Comparison of ENCODE assay signal across 38 cellular contexts in genomic region chr5:167269146-167269545, GRCh38.
"Had no signal": no experiment of that assay in that cellular context is flagged by ENCODE, and none has a peak within 500 bp of the region (broad histone marks: within the 10 kb centered on the region; RNA-seq: fewer than 3 reads in every experiment).

No MANE protein-coding gene starts in this region.

- H3K27me3 ChIP-seq: adrenal gland, ascending aorta, breast epithelium, cardiac muscle cell, esophagus muscularis mucosa, gastrocnemius medialis, heart left ventricle had no signal

- DNase-seq: activated CD4-positive, alpha-beta memory T cell treated with anti-CD3 and anti-CD28 coated beads for 36 hours; activated CD4-positive, alpha-beta T cell treated with anti-CD3 and anti-CD28 coated beads for 36 hours; activated CD4-positive, alpha-beta T cell treated with anti-CD3 and anti-CD28 coated beads, Interleukin-2, amount 10 ng/mL, durations not matched to agents 24 days and 14 days; activated CD4-positive, CD25-positive, alpha-beta regulatory T cell; activated CD4-positive, CD25-positive, alpha-beta regulatory T cell treated with anti-CD3 and anti-CD28 coated beads, Interleukin-2, amount 50 U/mL, for 72 hours; activated CD8-positive, alpha-beta memory T cell treated with anti-CD3 and anti-CD28 coated beads, Interleukin-2, amount 10 ng/mL, durations not matched to agents 7 days and 5 days; activated CD8-positive, alpha-beta memory T cell treated with anti-CD3 and anti-CD28 coated beads, Interleukin-2, amount 50 U/mL, for 4 hours; activated CD8-positive, alpha-beta T cell treated with anti-CD3 and anti-CD28 coated beads, Interleukin-2, amount 10 ng/mL, durations not matched to agents 7 days and 5 days; activated effector memory CD4-positive, alpha-beta T cell treated with anti-CD3 and anti-CD28 coated beads, Interleukin-2, amount 50 U/mL, for 16 hours; activated naive CD4-positive, alpha-beta T cell treated with anti-CD3 and anti-CD28 coated beads for 36 hours; activated naive CD8-positive, alpha-beta T cell treated with anti-CD3 and anti-CD28 coated beads for 36 hours; activated naive CD8-positive, alpha-beta T cell treated with anti-CD3 and anti-CD28 coated beads, Interleukin-2, amount 50 U/mL, for 24 hours; activated T-cell treated with anti-CD3 and anti-CD28 coated beads, Interleukin-2, amount 50 U/mL, for 1 hour; activated T-cell treated with anti-CD3 and anti-CD28 coated beads, Interleukin-2, amount 50 U/mL, for 48 hours; adrenal gland; amygdala; central memory CD4-positive, alpha-beta T cell; cortex of kidney; dermis blood vessel endothelial cell; effector CD4-positive, alpha-beta T cell; effector memory CD8-positive, alpha-beta T cell; erythroblast; foreskin fibroblast; gastrocnemius medialis; glutamatergic neuron; heart left ventricle; T-helper 1 cell; T-helper 17 cell; T1000 had no signal

- H3K9me3 Mint-ChIP-seq: activated naive CD8-positive, alpha-beta T cell treated with anti-CD3 and anti-CD28 coated beads for 36 hours; activated T-helper 2 cell treated with anti-CD3 and anti-CD28 coated beads, Interferon-gamma antibody, Interleukin-2, Interleukin-4, amounts not matched to agents 10 μg/mL and 5 μg/mL and 100 μg/mL, durations not matched to agents 14 hours and 24 hours and 36 hours; brain had no signal

- H3K4me3 Mint-ChIP-seq: activated CD4-positive, alpha-beta memory T cell treated with anti-CD3 and anti-CD28 coated beads for 36 hours; activated CD4-positive, alpha-beta T cell treated with anti-CD3 and anti-CD28 coated beads for 36 hours; activated CD4-positive, alpha-beta T cell treated with anti-CD3 and anti-CD28 coated beads, Interleukin-2, amount 10 ng/mL, durations not matched to agents 24 days and 14 days; activated CD8-positive, alpha-beta memory T cell treated with anti-CD3 and anti-CD28 coated beads, Interleukin-2, amount 10 ng/mL, durations not matched to agents 7 days and 5 days; activated CD8-positive, alpha-beta T cell treated with anti-CD3 and anti-CD28 coated beads, Interleukin-2, amount 10 ng/mL, durations not matched to agents 7 days and 5 days; activated naive CD4-positive, alpha-beta T cell treated with anti-CD3 and anti-CD28 coated beads for 36 hours; activated naive CD4-positive, alpha-beta T cell treated with anti-CD3 and anti-CD28 coated beads, Interleukin-2, amount 50 U/mL, for 24 hours; activated naive CD8-positive, alpha-beta T cell treated with anti-CD3 and anti-CD28 coated beads for 36 hours; activated naive CD8-positive, alpha-beta T cell treated with anti-CD3 and anti-CD28 coated beads, Interleukin-2, amount 50 U/mL, for 24 hours; activated T-helper 1 cell treated with anti-CD3 and anti-CD28 coated beads, Interleukin-12 subunit alpha, Interleukin-12 subunit beta, Interleukin-2, Interleukin-4 antibody, amounts not matched to agents 30 ng/mL and 10 ng/mL and 1 ng/mL, durations not matched to agents 14 hours and 24 hours and 36 hours; brain; effector memory CD8-positive, alpha-beta T cell; T-helper 17 cell; T-helper 2 cell treated with Interferon-gamma antibody and Interleukin-4, amounts not matched to agents 5 μg/mL and 100 μg/mL, for 36 hours had no signal

- H3K36me3 ChIP-seq: adrenal gland, ascending aorta, breast epithelium, cardiac muscle cell, esophagus muscularis mucosa, gastrocnemius medialis, heart left ventricle had no signal

- H3K27ac ChIP-seq: adrenal gland, ascending aorta, breast epithelium, cardiac muscle cell, esophagus muscularis mucosa, gastrocnemius medialis, heart left ventricle had no signal

- H3K27me3 Mint-ChIP-seq: activated CD4-positive, alpha-beta memory T cell treated with anti-CD3 and anti-CD28 coated beads for 36 hours; activated CD4-positive, alpha-beta T cell treated with anti-CD3 and anti-CD28 coated beads for 36 hours; activated CD4-positive, alpha-beta T cell treated with anti-CD3 and anti-CD28 coated beads, Interleukin-2, amount 10 ng/mL, durations not matched to agents 24 days and 14 days; activated CD8-positive, alpha-beta memory T cell treated with anti-CD3 and anti-CD28 coated beads, Interleukin-2, amount 10 ng/mL, durations not matched to agents 7 days and 5 days; activated naive CD4-positive, alpha-beta T cell treated with anti-CD3 and anti-CD28 coated beads, Interleukin-2, amount 50 U/mL, for 24 hours; activated naive CD8-positive, alpha-beta T cell treated with anti-CD3 and anti-CD28 coated beads for 36 hours; activated naive CD8-positive, alpha-beta T cell treated with anti-CD3 and anti-CD28 coated beads, Interleukin-2, amount 50 U/mL, for 24 hours; brain; effector memory CD8-positive, alpha-beta T cell; T-helper 17 cell had no signal

- H3K4me3 ChIP-seq: adrenal gland, ascending aorta, breast epithelium, cardiac muscle cell, esophagus muscularis mucosa, gastrocnemius medialis, heart left ventricle had no signal

- H3K36me3 Mint-ChIP-seq: activated CD4-positive, alpha-beta memory T cell treated with anti-CD3 and anti-CD28 coated beads for 36 hours; activated CD8-positive, alpha-beta memory T cell treated with anti-CD3 and anti-CD28 coated beads, Interleukin-2, amount 10 ng/mL, durations not matched to agents 7 days and 5 days; activated naive CD4-positive, alpha-beta T cell treated with anti-CD3 and anti-CD28 coated beads, Interleukin-2, amount 50 U/mL, for 24 hours; activated naive CD8-positive, alpha-beta T cell treated with anti-CD3 and anti-CD28 coated beads for 36 hours; brain had no signal

- ATAC-seq: activated CD4-positive, alpha-beta T cell treated with anti-CD3 and anti-CD28 coated beads for 36 hours; activated CD8-positive, alpha-beta memory T cell treated with anti-CD3 and anti-CD28 coated beads, Interleukin-2, amount 10 ng/mL, durations not matched to agents 7 days and 5 days; activated CD8-positive, alpha-beta T cell treated with anti-CD3 and anti-CD28 coated beads, Interleukin-2, amount 10 ng/mL, durations not matched to agents 7 days and 5 days; activated naive CD8-positive, alpha-beta T cell treated with anti-CD3 and anti-CD28 coated beads, Interleukin-2, amount 50 U/mL, for 24 hours; effector memory CD8-positive, alpha-beta T cell; gastrocnemius medialis; heart left ventricle; T-helper 17 cell had no signal

- H3K4me1 Mint-ChIP-seq: activated CD4-positive, alpha-beta T cell treated with anti-CD3 and anti-CD28 coated beads for 36 hours; activated CD4-positive, alpha-beta T cell treated with anti-CD3 and anti-CD28 coated beads, Interleukin-2, amount 10 ng/mL, durations not matched to agents 24 days and 14 days; activated CD8-positive, alpha-beta memory T cell treated with anti-CD3 and anti-CD28 coated beads, Interleukin-2, amount 10 ng/mL, durations not matched to agents 7 days and 5 days; activated naive CD4-positive, alpha-beta T cell treated with anti-CD3 and anti-CD28 coated beads, Interleukin-2, amount 50 U/mL, for 24 hours; activated naive CD8-positive, alpha-beta T cell treated with anti-CD3 and anti-CD28 coated beads for 36 hours; activated naive CD8-positive, alpha-beta T cell treated with anti-CD3 and anti-CD28 coated beads, Interleukin-2, amount 50 U/mL, for 24 hours; T-helper 17 cell had no signal

- H3K4me1 ChIP-seq: adrenal gland, ascending aorta, breast epithelium, gastrocnemius medialis, heart left ventricle had no signal

- H3K9me3 ChIP-seq: adrenal gland, ascending aorta, breast epithelium, esophagus muscularis mucosa, gastrocnemius medialis, heart left ventricle had no signal

- H3K27ac Mint-ChIP-seq: activated CD4-positive, alpha-beta memory T cell treated with anti-CD3 and anti-CD28 coated beads for 36 hours; activated CD4-positive, alpha-beta T cell treated with anti-CD3 and anti-CD28 coated beads for 36 hours; activated CD4-positive, alpha-beta T cell treated with anti-CD3 and anti-CD28 coated beads, Interleukin-2, amount 10 ng/mL, durations not matched to agents 24 days and 14 days; activated CD8-positive, alpha-beta memory T cell treated with anti-CD3 and anti-CD28 coated beads, Interleukin-2, amount 10 ng/mL, durations not matched to agents 7 days and 5 days; activated CD8-positive, alpha-beta T cell treated with anti-CD3 and anti-CD28 coated beads, Interleukin-2, amount 10 ng/mL, durations not matched to agents 7 days and 5 days; activated naive CD4-positive, alpha-beta T cell treated with anti-CD3 and anti-CD28 coated beads for 36 hours; activated naive CD4-positive, alpha-beta T cell treated with anti-CD3 and anti-CD28 coated beads, Interleukin-2, amount 50 U/mL, for 24 hours; activated naive CD8-positive, alpha-beta T cell treated with anti-CD3 and anti-CD28 coated beads for 36 hours; activated naive CD8-positive, alpha-beta T cell treated with anti-CD3 and anti-CD28 coated beads, Interleukin-2, amount 50 U/mL, for 24 hours; activated T-helper 1 cell treated with anti-CD3 and anti-CD28 coated beads, Interleukin-12 subunit alpha, Interleukin-12 subunit beta, Interleukin-2, Interleukin-4 antibody, amounts not matched to agents 30 ng/mL and 10 ng/mL and 1 ng/mL, durations not matched to agents 14 hours and 24 hours and 36 hours; activated T-helper 2 cell treated with anti-CD3 and anti-CD28 coated beads, Interferon-gamma antibody, Interleukin-2, Interleukin-4, amounts not matched to agents 10 μg/mL and 5 μg/mL and 100 μg/mL, durations not matched to agents 14 hours and 24 hours and 36 hours; brain; effector memory CD8-positive, alpha-beta T cell; T-helper 17 cell; T-helper 2 cell treated with Interferon-gamma antibody and Interleukin-4, amounts not matched to agents 5 μg/mL and 100 μg/mL, for 36 hours had no signal
